Comparison of ENCODE assay signal across 2 cellular contexts in the genomic region with DNA sequence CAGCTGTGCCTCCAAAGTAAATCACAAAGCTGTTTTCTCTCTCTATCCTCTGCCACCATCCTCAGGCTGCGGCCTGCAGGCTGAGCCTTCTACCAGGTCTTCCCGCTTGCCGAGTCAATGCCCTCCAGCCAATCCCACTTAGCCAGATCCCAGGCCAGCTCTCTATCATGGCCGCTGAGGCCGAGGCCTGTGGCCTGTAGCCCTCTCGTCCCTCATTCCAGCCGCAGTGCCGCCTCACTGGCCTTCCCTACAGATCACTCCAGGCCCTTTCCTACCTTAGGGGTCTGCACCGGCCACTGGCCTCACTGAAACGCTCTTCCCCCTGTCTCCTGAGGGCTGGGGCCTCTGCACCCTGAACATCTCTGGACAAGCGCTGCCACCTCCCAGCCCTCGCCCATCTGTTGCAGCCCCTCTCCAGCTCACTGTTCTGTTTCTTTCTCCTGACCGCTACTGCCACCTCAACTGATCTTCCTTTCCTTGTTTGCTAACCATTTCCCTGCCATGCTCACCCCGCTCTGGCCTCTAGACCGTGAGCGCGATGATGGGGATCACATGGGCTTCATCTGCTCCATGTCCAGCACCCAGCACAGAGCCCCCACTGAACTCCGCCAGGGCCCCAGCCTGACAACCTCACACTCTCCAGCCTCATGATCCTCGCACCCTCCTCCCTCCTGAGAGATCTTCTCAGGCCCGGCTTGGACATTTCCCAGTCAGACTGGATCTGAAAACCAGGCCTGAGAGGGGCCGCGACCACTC.
A peak's percentile ranks its signal among the peaks of the same experiment; 100 is the strongest.
TF ChIP-seq lines count a peak whose summit lies in the region.

No MANE protein-coding gene starts in this region.

TF ChIP-seq in IMR-90, 13 proteins besides CTCF, POLR2A, EP300 and RAD21:
- TF ChIP-seq MXI1 (IDR thresholded peaks at IDR 0.05; ENCODE audit: borderline replicate concordance, low read depth, low read length) = no peak
- TF ChIP-seq SMC3 (IDR thresholded peaks at IDR 0.05; ENCODE audit: low read depth, low read length) = no peak
- no peak for TF ChIP-seq CHD1 (IDR thresholded peaks at IDR 0.05; ENCODE audit: low read depth, low read length)
- TF ChIP-seq, protein P1, sequence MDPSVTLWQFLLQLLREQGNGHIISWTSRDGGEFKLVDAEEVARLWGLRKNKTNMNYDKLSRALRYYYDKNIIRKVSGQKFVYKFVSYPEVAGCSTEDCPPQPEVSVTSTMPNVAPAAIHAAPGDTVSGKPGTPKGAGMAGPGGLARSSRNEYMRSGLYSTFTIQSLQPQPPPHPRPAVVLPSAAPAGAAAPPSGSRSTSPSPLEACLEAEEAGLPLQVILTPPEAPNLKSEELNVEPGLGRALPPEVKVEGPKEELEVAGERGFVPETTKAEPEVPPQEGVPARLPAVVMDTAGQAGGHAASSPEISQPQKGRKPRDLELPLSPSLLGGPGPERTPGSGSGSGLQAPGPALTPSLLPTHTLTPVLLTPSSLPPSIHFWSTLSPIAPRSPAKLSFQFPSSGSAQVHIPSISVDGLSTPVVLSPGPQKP (IDR thresholded peaks at IDR 0.05; ENCODE audit: borderline replicate concordance, low read depth, low read length) = no peak
- TF ChIP-seq, protein P2, sequence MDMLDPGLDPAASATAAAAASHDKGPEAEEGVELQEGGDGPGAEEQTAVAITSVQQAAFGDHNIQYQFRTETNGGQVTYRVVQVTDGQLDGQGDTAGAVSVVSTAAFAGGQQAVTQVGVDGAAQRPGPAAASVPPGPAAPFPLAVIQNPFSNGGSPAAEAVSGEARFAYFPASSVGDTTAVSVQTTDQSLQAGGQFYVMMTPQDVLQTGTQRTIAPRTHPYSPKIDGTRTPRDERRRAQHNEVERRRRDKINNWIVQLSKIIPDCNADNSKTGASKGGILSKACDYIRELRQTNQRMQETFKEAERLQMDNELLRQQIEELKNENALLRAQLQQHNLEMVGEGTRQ (IDR thresholded peaks at IDR 0.05; ENCODE audit: low read depth, low read length) = no peak
- no peak for TF ChIP-seq MAZ (IDR thresholded peaks at IDR 0.05; ENCODE audit: borderline replicate concordance, low read depth, low read length)
- no peak for TF ChIP-seq BHLHE40 (IDR thresholded peaks at IDR 0.05; ENCODE audit: low read depth, low read length)

TF ChIP-seq in K562, 482 proteins besides CTCF, POLR2A, EP300 and RAD21:
- TF ChIP-seq RBFOX2 (IDR thresholded peaks at IDR 0.05; ENCODE audit: low read depth, low read length) (peak; percentile 26; the same call in 1 of the 2 replicates), ZBTB7A (IDR thresholded peaks at IDR 0.05; ENCODE audit: borderline replicate concordance, control insufficient read depth, low read depth, low read length) (0 out of 2 replicates have a peak, but pooled peaks have one; percentile 20), ETV5 (CRISPR knock-in tag; IDR thresholded peaks at IDR 0.05; ENCODE audit: low read depth) (no peak), TCF7 (IDR thresholded peaks at IDR 0.05; ENCODE audit: borderline replicate concordance) (no peak), HDGF (IDR thresholded peaks at IDR 0.05) (0 out of 2 replicates have a peak, but pooled peaks have one; percentile 14), POLR2G (IDR thresholded peaks at IDR 0.05; ENCODE audit: low read depth, low read length) (peak; percentile 39; the same call in 1 of the 2 replicates), SUPT5H (IDR thresholded peaks at IDR 0.05) (0 out of 2 replicates have a peak, but pooled peaks have one; percentile 21)
